Comparison of ENCODE assay signal across 1 cellular context in genomic region chr11:75384438-75385080, GRCh38.
TF ChIP-seq lines count a peak whose summit lies in the region.

No MANE protein-coding gene starts in this region.

TF ChIP-seq in K562, 482 proteins besides CTCF, POLR2A, EP300 and RAD21 (continued from another document and continues in another):
- peak; percentile 38; the same call in 1 of the 2 replicates for TF ChIP-seq SMAD4 (CRISPR knock-in tag; conservative IDR thresholded peaks at IDR 0.05)
- no peak for TF ChIP-seq PATZ1 (CRISPR knock-in tag; IDR thresholded peaks at IDR 0.05; ENCODE audit: borderline replicate concordance)
- TF ChIP-seq, protein P1, sequence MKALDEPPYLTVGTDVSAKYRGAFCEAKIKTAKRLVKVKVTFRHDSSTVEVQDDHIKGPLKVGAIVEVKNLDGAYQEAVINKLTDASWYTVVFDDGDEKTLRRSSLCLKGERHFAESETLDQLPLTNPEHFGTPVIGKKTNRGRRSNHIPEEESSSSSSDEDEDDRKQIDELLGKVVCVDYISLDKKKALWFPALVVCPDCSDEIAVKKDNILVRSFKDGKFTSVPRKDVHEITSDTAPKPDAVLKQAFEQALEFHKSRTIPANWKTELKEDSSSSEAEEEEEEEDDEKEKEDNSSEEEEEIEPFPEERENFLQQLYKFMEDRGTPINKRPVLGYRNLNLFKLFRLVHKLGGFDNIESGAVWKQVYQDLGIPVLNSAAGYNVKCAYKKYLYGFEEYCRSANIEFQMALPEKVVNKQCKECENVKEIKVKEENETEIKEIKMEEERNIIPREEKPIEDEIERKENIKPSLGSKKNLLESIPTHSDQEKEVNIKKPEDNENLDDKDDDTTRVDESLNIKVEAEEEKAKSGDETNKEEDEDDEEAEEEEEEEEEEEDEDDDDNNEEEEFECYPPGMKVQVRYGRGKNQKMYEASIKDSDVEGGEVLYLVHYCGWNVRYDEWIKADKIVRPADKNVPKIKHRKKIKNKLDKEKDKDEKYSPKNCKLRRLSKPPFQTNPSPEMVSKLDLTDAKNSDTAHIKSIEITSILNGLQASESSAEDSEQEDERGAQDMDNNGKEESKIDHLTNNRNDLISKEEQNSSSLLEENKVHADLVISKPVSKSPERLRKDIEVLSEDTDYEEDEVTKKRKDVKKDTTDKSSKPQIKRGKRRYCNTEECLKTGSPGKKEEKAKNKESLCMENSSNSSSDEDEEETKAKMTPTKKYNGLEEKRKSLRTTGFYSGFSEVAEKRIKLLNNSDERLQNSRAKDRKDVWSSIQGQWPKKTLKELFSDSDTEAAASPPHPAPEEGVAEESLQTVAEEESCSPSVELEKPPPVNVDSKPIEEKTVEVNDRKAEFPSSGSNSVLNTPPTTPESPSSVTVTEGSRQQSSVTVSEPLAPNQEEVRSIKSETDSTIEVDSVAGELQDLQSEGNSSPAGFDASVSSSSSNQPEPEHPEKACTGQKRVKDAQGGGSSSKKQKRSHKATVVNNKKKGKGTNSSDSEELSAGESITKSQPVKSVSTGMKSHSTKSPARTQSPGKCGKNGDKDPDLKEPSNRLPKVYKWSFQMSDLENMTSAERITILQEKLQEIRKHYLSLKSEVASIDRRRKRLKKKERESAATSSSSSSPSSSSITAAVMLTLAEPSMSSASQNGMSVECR (CRISPR knock-in tag; IDR thresholded peaks at IDR 0.05) = no peak
- no peak for TF ChIP-seq MEF2A (IDR thresholded peaks at IDR 0.05; ENCODE audit: control insufficient read depth, low read depth, low read length)
- TF ChIP-seq, protein P2, sequence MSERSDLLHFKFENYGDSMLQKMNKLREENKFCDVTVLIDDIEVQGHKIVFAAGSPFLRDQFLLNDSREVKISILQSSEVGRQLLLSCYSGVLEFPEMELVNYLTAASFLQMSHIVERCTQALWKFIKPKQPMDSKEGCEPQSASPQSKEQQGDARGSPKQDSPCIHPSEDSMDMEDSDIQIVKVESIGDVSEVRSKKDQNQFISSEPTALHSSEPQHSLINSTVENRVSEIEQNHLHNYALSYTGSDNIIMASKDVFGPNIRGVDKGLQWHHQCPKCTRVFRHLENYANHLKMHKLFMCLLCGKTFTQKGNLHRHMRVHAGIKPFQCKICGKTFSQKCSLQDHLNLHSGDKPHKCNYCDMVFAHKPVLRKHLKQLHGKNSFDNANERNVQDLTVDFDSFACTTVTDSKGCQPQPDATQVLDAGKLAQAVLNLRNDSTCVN (CRISPR knock-in tag; IDR thresholded peaks at IDR 0.05) = no peak
- TF ChIP-seq ZKSCAN3 (CRISPR knock-in tag; IDR thresholded peaks at IDR 0.05) = no peak
- TF ChIP-seq SMARCA5 (IDR thresholded peaks at IDR 0.05) = no peak
- no peak for TF ChIP-seq CCAR2 (IDR thresholded peaks at IDR 0.05; ENCODE audit: low read depth, low read length)
- TF ChIP-seq ETS2 (tag; IDR thresholded peaks at IDR 0.05; ENCODE audit: borderline replicate concordance, poor library complexity, severe bottlenecking) = no peak
- TF ChIP-seq SREBF2 (CRISPR knock-in tag; IDR thresholded peaks at IDR 0.05) = no peak
- TF ChIP-seq NFXL1 (CRISPR knock-in tag; IDR thresholded peaks at IDR 0.05) = no peak
- TF ChIP-seq HDAC1 (IDR thresholded peaks at IDR 0.05) = no peak
- TF ChIP-seq DMBX1 (CRISPR knock-in tag; IDR thresholded peaks at IDR 0.05; ENCODE audit: borderline replicate concordance) = no peak
- TF ChIP-seq, protein P3, sequence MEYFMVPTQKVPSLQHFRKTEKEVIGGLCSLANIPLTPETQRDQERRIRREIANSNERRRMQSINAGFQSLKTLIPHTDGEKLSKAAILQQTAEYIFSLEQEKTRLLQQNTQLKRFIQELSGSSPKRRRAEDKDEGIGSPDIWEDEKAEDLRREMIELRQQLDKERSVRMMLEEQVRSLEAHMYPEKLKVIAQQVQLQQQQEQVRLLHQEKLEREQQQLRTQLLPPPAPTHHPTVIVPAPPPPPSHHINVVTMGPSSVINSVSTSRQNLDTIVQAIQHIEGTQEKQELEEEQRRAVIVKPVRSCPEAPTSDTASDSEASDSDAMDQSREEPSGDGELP (CRISPR knock-in tag; IDR thresholded peaks at IDR 0.05; ENCODE audit: borderline replicate concordance) = peak; percentile 64
- TF ChIP-seq POLR2G (IDR thresholded peaks at IDR 0.05; ENCODE audit: low read depth, low read length) = no peak
- no peak for TF ChIP-seq SNRNP70 (optimal IDR thresholded peaks at IDR 0.05; ENCODE audit: low read depth, low read length)
- no peak for TF ChIP-seq CREB1 (IDR thresholded peaks at IDR 0.05)
- no peak; the same call in 1 of the 2 replicates for TF ChIP-seq CREB1 (CRISPR knock-in tag; IDR thresholded peaks at IDR 0.05)
- no peak for TF ChIP-seq POLR2AphosphoS5 (IDR thresholded peaks at IDR 0.05; ENCODE audit: control insufficient read depth, insufficient read depth, low read depth, low read length)
- TF ChIP-seq TCFL5 (CRISPR knock-in tag; conservative IDR thresholded peaks at IDR 0.05) = no peak
- TF ChIP-seq HDGF (IDR thresholded peaks at IDR 0.05) = no peak
- 0 out of 2 replicates have a peak, but pooled peaks have one; percentile 30 for TF ChIP-seq MTA3 (IDR thresholded peaks at IDR 0.05; ENCODE audit: borderline replicate concordance)
- peak in 1 of 2 experiments; percentile 61; a peak in 1 of 4 replicates for TF ChIP-seq RCOR1 (IDR thresholded peaks at IDR 0.05; ENCODE audit: borderline replicate concordance in 1 of 2, low read depth in 2 of 2, low read length in 2 of 2)
- peak; percentile 35; the same call in 1 of the 2 replicates for TF ChIP-seq L3MBTL2 (IDR thresholded peaks at IDR 0.05)
- TF ChIP-seq TFAM (CRISPR knock-in tag; conservative IDR thresholded peaks at IDR 0.05) = no peak
- TF ChIP-seq PKNOX1 (IDR thresholded peaks at IDR 0.05) = 0 out of 2 replicates have a peak, but pooled peaks have one; percentile 13
- TF ChIP-seq MITF (IDR thresholded peaks at IDR 0.05) = no peak
- TF ChIP-seq BRF1 (IDR thresholded peaks at IDR 0.05; ENCODE audit: borderline replicate concordance, extremely low read depth, insufficient read length) = no peak
- TF ChIP-seq CHD1 (IDR thresholded peaks at IDR 0.05; ENCODE audit: low read length) = no peak
- peak; percentile 30 for TF ChIP-seq TBP (optimal IDR thresholded peaks at IDR 0.05; ENCODE audit: low read depth, low read length)
- TF ChIP-seq ZBTB33 (CRISPR knock-in tag; IDR thresholded peaks at IDR 0.05) = no peak
- TF ChIP-seq CHD4 (IDR thresholded peaks at IDR 0.05; ENCODE audit: insufficient read depth, insufficient replicate concordance, low read depth, low read length, poor library complexity, severe bottlenecking) = no peak
- TF ChIP-seq ZNF263 (CRISPR knock-in tag; IDR thresholded peaks at IDR 0.05; ENCODE audit: borderline replicate concordance) = no peak
- no peak for TF ChIP-seq HLTF (IDR thresholded peaks at IDR 0.05)
- no peak for TF ChIP-seq CGGBP1 (CRISPR knock-in tag; IDR thresholded peaks at IDR 0.05)
- peak; percentile 92 for TF ChIP-seq RB1 (IDR thresholded peaks at IDR 0.05; ENCODE audit: low read depth)
- TF ChIP-seq SMAD2 (IDR thresholded peaks at IDR 0.05; ENCODE audit: low read depth, low read length) = no peak
- TF ChIP-seq PHB (CRISPR knock-in tag; IDR thresholded peaks at IDR 0.05) = no peak
- TF ChIP-seq ZNF121 (CRISPR knock-in tag; conservative IDR thresholded peaks at IDR 0.05) = no peak
- no peak for TF ChIP-seq ZNF282 (CRISPR knock-in tag; IDR thresholded peaks at IDR 0.05)
- no peak for TF ChIP-seq FOXJ2 (tag; IDR thresholded peaks at IDR 0.05)
- no peak for TF ChIP-seq RNF2 (IDR thresholded peaks at IDR 0.05)
- TF ChIP-seq, protein P4, sequence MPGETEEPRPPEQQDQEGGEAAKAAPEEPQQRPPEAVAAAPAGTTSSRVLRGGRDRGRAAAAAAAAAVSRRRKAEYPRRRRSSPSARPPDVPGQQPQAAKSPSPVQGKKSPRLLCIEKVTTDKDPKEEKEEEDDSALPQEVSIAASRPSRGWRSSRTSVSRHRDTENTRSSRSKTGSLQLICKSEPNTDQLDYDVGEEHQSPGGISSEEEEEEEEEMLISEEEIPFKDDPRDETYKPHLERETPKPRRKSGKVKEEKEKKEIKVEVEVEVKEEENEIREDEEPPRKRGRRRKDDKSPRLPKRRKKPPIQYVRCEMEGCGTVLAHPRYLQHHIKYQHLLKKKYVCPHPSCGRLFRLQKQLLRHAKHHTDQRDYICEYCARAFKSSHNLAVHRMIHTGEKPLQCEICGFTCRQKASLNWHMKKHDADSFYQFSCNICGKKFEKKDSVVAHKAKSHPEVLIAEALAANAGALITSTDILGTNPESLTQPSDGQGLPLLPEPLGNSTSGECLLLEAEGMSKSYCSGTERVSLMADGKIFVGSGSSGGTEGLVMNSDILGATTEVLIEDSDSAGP (CRISPR knock-in tag; IDR thresholded peaks at IDR 0.05) = no peak
- TF ChIP-seq, protein P5, sequence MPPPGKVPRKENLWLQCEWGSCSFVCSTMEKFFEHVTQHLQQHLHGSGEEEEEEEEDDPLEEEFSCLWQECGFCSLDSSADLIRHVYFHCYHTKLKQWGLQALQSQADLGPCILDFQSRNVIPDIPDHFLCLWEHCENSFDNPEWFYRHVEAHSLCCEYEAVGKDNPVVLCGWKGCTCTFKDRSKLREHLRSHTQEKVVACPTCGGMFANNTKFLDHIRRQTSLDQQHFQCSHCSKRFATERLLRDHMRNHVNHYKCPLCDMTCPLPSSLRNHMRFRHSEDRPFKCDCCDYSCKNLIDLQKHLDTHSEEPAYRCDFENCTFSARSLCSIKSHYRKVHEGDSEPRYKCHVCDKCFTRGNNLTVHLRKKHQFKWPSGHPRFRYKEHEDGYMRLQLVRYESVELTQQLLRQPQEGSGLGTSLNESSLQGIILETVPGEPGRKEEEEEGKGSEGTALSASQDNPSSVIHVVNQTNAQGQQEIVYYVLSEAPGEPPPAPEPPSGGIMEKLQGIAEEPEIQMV (tag; conservative IDR thresholded peaks at IDR 0.05; ENCODE audit: low read depth) = no peak
- no peak for TF ChIP-seq ZBTB17 (CRISPR knock-in tag; IDR thresholded peaks at IDR 0.05)
- TF ChIP-seq ZNF354B (CRISPR knock-in tag; IDR thresholded peaks at IDR 0.05) = no peak
- TF ChIP-seq CC2D1A (IDR thresholded peaks at IDR 0.05) = peak; percentile 96
- TF ChIP-seq KLF16 (IDR thresholded peaks at IDR 0.05) = 0 out of 2 replicates have a peak, but pooled peaks have one; percentile 12
- peak; percentile 52; the same call in 1 of the 2 replicates for TF ChIP-seq GABPB1 (CRISPR knock-in tag; IDR thresholded peaks at IDR 0.05)
- TF ChIP-seq ZNF589 (CRISPR knock-in tag; IDR thresholded peaks at IDR 0.05; ENCODE audit: low read depth) = no peak
- TF ChIP-seq ZNF76 (CRISPR knock-in tag; IDR thresholded peaks at IDR 0.05; ENCODE audit: borderline replicate concordance) = no peak
